Comparison of ENCODE assay signal across 8 cellular contexts in the genomic region with DNA sequence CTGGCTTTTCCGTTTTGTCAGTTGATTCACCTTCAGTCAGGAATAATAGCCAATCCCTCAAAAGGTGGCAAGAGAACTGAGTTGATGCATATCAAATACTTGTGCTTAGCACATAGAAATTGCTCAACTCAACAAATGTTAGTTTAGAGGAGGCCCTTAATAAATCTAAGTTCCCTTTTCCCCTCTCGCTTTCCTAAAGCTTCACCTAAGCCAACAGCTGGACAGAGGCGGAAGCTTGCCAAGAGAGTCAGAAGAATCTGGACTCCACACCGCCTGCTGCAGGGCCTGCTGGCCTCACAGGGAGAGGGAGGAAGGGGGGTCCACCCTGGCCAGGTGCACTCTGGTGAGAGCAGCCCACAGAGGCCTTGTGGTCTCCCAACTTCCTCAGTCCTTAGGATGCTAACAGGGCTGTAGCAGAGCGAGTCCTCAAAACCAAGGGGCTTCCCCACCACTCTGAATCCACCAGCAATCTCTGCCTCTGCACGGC.
DNase-seq lines count a peak whose midpoint lies in the region; ATAC-seq lines count a peak whose summit lies in the region.

No MANE protein-coding gene starts in this region.

- H3K36me3 Mint-ChIP-seq in activated CD4-positive, alpha-beta T cell treated with anti-CD3 and anti-CD28 coated beads, Interleukin-2, amount 10 ng/mL, durations not matched to agents 7 days and 5 days (ENCODE audit: low read depth), result peaks cover 13% of the 10 kb centered on the region
- H3K36me3 Mint-ChIP-seq in activated T-helper 17 cell treated with anti-CD3 and anti-CD28 coated beads, Interleukin-2, amount 50 U/mL, for 72 hours (ENCODE audit: low read depth), result peaks cover 6% of the 10 kb centered on the region

- ATAC-seq in HG03442 (IDR thresholded peaks at IDR 0.05; ENCODE audit: unreplicated experiment), result peak; percentile 50
- no peak for ATAC-seq in activated T-helper 17 cell treated with anti-CD3 and anti-CD28 coated beads, Interleukin-2, amount 50 U/mL, for 72 hours (replicated peaks)

- CTCF ChIA-PET in activated CD4-positive, alpha-beta T cell treated with anti-CD3 and anti-CD28 coated beads, Interleukin-2, amount 10 ng/mL, durations not matched to agents 7 days and 5 days (lab: Charles Lee), result no interaction called here

- no peak overlapping the region for H3K4me3 Mint-ChIP-seq in activated CD4-positive, alpha-beta T cell treated with anti-CD3 and anti-CD28 coated beads, Interleukin-2, amount 10 ng/mL, durations not matched to agents 7 days and 5 days
- H3K4me3 Mint-ChIP-seq in activated T-helper 17 cell treated with anti-CD3 and anti-CD28 coated beads, Interleukin-2, amount 50 U/mL, for 72 hours, result peak overlapping the region; percentile 69

- H3K27me3 ChIP-seq in layer of hippocampus (ENCODE audit: control insufficient read depth, insufficient read depth, low read length), result no peaks in the 10 kb centered on the region

- peak overlapping the region; percentile 92 for H3K27ac ChIP-seq in layer of hippocampus (ENCODE audit: low read depth, low read length)

- peak overlapping the region; percentile 77 for H3K27ac Mint-ChIP-seq in activated CD4-positive, alpha-beta T cell treated with anti-CD3 and anti-CD28 coated beads, Interleukin-2, amount 10 ng/mL, durations not matched to agents 7 days and 5 days
- peak overlapping the region; percentile 91 for H3K27ac Mint-ChIP-seq in activated T-helper 17 cell treated with anti-CD3 and anti-CD28 coated beads, Interleukin-2, amount 50 U/mL, for 72 hours

- peaks cover 53% of the 10 kb centered on the region for H3K4me1 Mint-ChIP-seq in activated CD4-positive, alpha-beta T cell treated with anti-CD3 and anti-CD28 coated beads, Interleukin-2, amount 10 ng/mL, durations not matched to agents 7 days and 5 days
- H3K4me1 Mint-ChIP-seq in activated T-helper 17 cell treated with anti-CD3 and anti-CD28 coated beads, Interleukin-2, amount 50 U/mL, for 72 hours, result peaks cover 54% of the 10 kb centered on the region

- POLR2A ChIA-PET in activated CD4-positive, alpha-beta T cell treated with anti-CD3 and anti-CD28 coated beads, Interleukin-2, amount 10 ng/mL, durations not matched to agents 7 days and 5 days (lab: Charles Lee), result no interaction called here

- DNase-seq in activated CD4-positive, alpha-beta T cell treated with anti-CD3 and anti-CD28 coated beads, Interleukin-2, amount 10 ng/mL, durations not matched to agents 7 days and 5 days, result peak; percentile 48
- no peak for DNase-seq in activated CD4-positive, alpha-beta T cell treated with anti-CD3 and anti-CD28 coated beads, Interleukin-2, amount 50 U/mL, for 48 hours
- DNase-seq in DMS53 treated with DMSO at 0.1 percent for 48 hours (lab: John Stamatoyannopoulos, UW; ENCODE audit: unreplicated experiment) (no peak), HPDE6-E6E7 (ENCODE audit: extremely low spot score) (no peak), NCI-H345 treated with DMSO at 0.1 percent for 48 hours (lab: John Stamatoyannopoulos, UW; ENCODE audit: unreplicated experiment) (no peak)

- no peaks in the 10 kb centered on the region for H3K27me3 Mint-ChIP-seq in activated CD4-positive, alpha-beta T cell treated with anti-CD3 and anti-CD28 coated beads, Interleukin-2, amount 10 ng/mL, durations not matched to agents 7 days and 5 days
- H3K27me3 Mint-ChIP-seq in activated T-helper 17 cell treated with anti-CD3 and anti-CD28 coated beads, Interleukin-2, amount 50 U/mL, for 72 hours, result no peaks in the 10 kb centered on the region

- no peaks in the 10 kb centered on the region for H3K9me3 Mint-ChIP-seq in activated CD4-positive, alpha-beta T cell treated with anti-CD3 and anti-CD28 coated beads, Interleukin-2, amount 10 ng/mL, durations not matched to agents 7 days and 5 days
- no peaks in the 10 kb centered on the region for H3K9me3 Mint-ChIP-seq in activated T-helper 17 cell treated with anti-CD3 and anti-CD28 coated beads, Interleukin-2, amount 50 U/mL, for 72 hours
